Comparison of ENCODE assay signal across 2 cellular contexts in genomic region chr7:137669706-137670105, GRCh38.
TF ChIP-seq lines count a peak whose summit lies in the region.

No MANE protein-coding gene starts in this region.

TF ChIP-seq in SK-N-SH, 30 proteins besides CTCF, POLR2A, EP300 and RAD21 (continued from another document):
- TF ChIP-seq IRF3 (IDR thresholded peaks at IDR 0.05; ENCODE audit: low read depth, low read length) = no peak
- TF ChIP-seq PBX3 (IDR thresholded peaks at IDR 0.05) = no peak
- TF ChIP-seq MEF2A (IDR thresholded peaks at IDR 0.05; ENCODE audit: borderline replicate concordance, low read depth) = no peak
- no peak for TF ChIP-seq MAX (IDR thresholded peaks at IDR 0.05; ENCODE audit: low read depth)
- TF ChIP-seq TAF1 (IDR thresholded peaks at IDR 0.05; ENCODE audit: borderline replicate concordance, low read depth, low read length) = no peak
- TF ChIP-seq YY1 (IDR thresholded peaks at IDR 0.05; ENCODE audit: low read depth) = no peak
- TF ChIP-seq NFIC (IDR thresholded peaks at IDR 0.05; ENCODE audit: borderline replicate concordance) = no peak
- no peak for TF ChIP-seq SMC3 (IDR thresholded peaks at IDR 0.05; ENCODE audit: low read depth, low read length)
- no peak for TF ChIP-seq ZBTB33 (IDR thresholded peaks at IDR 0.05; ENCODE audit: borderline replicate concordance, low read depth)
- no peak for TF ChIP-seq EZH2phosphoT487 (IDR thresholded peaks at IDR 0.05; ENCODE audit: borderline replicate concordance, low read depth)
- TF ChIP-seq FOXM1 (IDR thresholded peaks at IDR 0.05; ENCODE audit: low read depth) = no peak
- TF ChIP-seq GABPA (IDR thresholded peaks at IDR 0.05; ENCODE audit: low read depth) = no peak
- TF ChIP-seq RCOR1 (IDR thresholded peaks at IDR 0.05; ENCODE audit: low read length) = no peak
- no peak for TF ChIP-seq TEAD4 (IDR thresholded peaks at IDR 0.05; ENCODE audit: borderline replicate concordance, insufficient read depth)
- TF ChIP-seq RXRA (IDR thresholded peaks at IDR 0.05; ENCODE audit: borderline replicate concordance, low read depth) = no peak

TF ChIP-seq in SK-N-SH treated with all-trans-retinoic acid at 6 μM for 48 hours, 23 proteins besides CTCF, POLR2A, EP300 and RAD21 (continued from another document):
- TF ChIP-seq TSHZ2 (CRISPR knock-in tag; IDR thresholded peaks at IDR 0.05) = no peak
